17 cellular contexts compared by ENCODE assay signal in the genomic region with DNA sequence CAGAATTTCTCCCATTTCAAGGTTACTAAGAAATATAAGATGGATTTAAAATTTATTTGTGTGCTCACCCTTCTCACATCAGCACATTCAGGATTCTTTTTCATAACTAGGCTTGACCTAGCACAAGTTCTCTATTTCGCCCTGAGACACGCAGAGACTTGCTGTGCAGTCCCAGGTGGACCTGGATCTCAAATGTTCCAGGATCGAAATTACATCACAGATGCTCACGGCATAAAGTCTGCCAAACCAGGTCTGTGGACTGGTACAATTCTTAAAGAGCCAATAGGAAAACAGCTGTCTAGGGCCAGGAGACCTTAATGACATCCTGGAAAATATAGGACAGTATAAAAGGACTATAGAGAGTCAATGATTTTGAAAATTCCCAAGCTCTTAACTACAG. TPM values are rescaled to one million over a fixed set of nuclear protein-coding genes. Genes with fewer than 3 reads are reported as not detected.
A peak's percentile ranks its signal among the peaks of the same experiment; 100 is the strongest.
DNase-seq lines count a peak whose midpoint lies in the region; FAIRE-seq and TF ChIP-seq lines count a peak whose summit lies in the region.
"Had no signal": no experiment of that assay in that cellular context is flagged by ENCODE, and none has a peak within 500 bp of the region (broad histone marks: within the 10 kb centered on the region; RNA-seq: fewer than 3 reads in every experiment).

No MANE protein-coding gene starts in this region.

- H3K9me3 ChIP-seq in astrocyte (ENCODE audit: insufficient read depth, low read depth, low read length) = no peaks in the 10 kb centered on the region

- no peak for FAIRE-seq in astrocyte (lab: Jason Lieb, UNC)
- FAIRE-seq in D721Med (lab: Jason Lieb, UNC) = no peak
- FAIRE-seq: A549, K562 had no signal

- H3K27me3 ChIP-seq in astrocyte (ENCODE audit: insufficient read depth, low read length) = peaks cover 56% of the 10 kb centered on the region

- no peak overlapping the region for H3K27ac ChIP-seq in astrocyte (ENCODE audit: low read depth, low read length)
- H3K27ac ChIP-seq: A549, heart right ventricle, left lung had no signal

- H3K79me2 ChIP-seq in astrocyte (ENCODE audit: insufficient read depth, low read length) = no peaks in the 10 kb centered on the region

- H3K4me2 ChIP-seq in astrocyte (ENCODE audit: low read length) = no peak overlapping the region
- H3K4me2 ChIP-seq: A549 had no signal

- H3K4me1 ChIP-seq in astrocyte (ENCODE audit: insufficient read depth, low read length) = no peaks in the 10 kb centered on the region

- H3K36me3 Mint-ChIP-seq in astrocyte (ENCODE audit: low read depth, unreplicated experiment) (no peaks in the 10 kb centered on the region), mesothelial cell of epicardium (no peaks in the 10 kb centered on the region), type B pancreatic cell (no peaks in the 10 kb centered on the region)
- H3K36me3 Mint-ChIP-seq: stimulated activated effector memory CD8-positive, alpha-beta T cell treated with anti-CD3 and anti-CD28 coated beads, Interleukin-12 subunit alpha, Interleukin-12 subunit beta, amount 100 ng/mL, for 72 hours had no signal

- H3K4me3 ChIP-seq in astrocyte (ENCODE audit: insufficient read depth, low read depth, low read length) = no peak overlapping the region
- H3K4me3 ChIP-seq: A549, K562, left lung had no signal

- DNase-seq in NCI-H2196 (lab: John Stamatoyannopoulos, UW; ENCODE audit: unreplicated experiment) (peak; percentile 21), NCI-H2196 treated with DMSO at 0.1 percent for 48 hours (lab: John Stamatoyannopoulos, UW; ENCODE audit: unreplicated experiment) (no peak), astrocyte (ENCODE audit: low read depth) (no peak), mesothelial cell of epicardium (ENCODE audit: low spot score in 2 of 2, unreplicated experiment in 2 of 2) (no peak), type B pancreatic cell (ENCODE audit: extremely low spot score, unreplicated experiment) (no peak), glomerular visceral epithelial cell (ENCODE audit: extremely low spot score) (no peak), D721Med (ENCODE audit: insufficient read length, low spot score) (no peak), NCI-H1092 treated with DMSO at 0.1 percent for 48 hours (lab: John Stamatoyannopoulos, UW) (no peak)
- DNase-seq: heart right ventricle, left lung, NCI-H1417 treated with DMSO at 0.1 percent for 48 hours, NCI-H774 had no signal

- H2AFZ ChIP-seq in astrocyte (ENCODE audit: low read depth, low read length) = no peak overlapping the region

- H3K9me3 Mint-ChIP-seq in astrocyte (ENCODE audit: unreplicated experiment) (no peaks in the 10 kb centered on the region), mesothelial cell of epicardium (peaks cover 3% of the 10 kb centered on the region), type B pancreatic cell (no peaks in the 10 kb centered on the region)
- H3K9me3 Mint-ChIP-seq: T-helper 2 cell treated with Interferon-gamma antibody and Interleukin-4, amounts not matched to agents 5 μg/mL and 100 μg/mL, for 36 hours had no signal

- H3K27ac Mint-ChIP-seq in astrocyte (ENCODE audit: unreplicated experiment) (no peak overlapping the region), mesothelial cell of epicardium (no peak overlapping the region), type B pancreatic cell (peak overlapping the region; percentile 81)
- H3K27ac Mint-ChIP-seq: activated CD4-positive, alpha-beta T cell treated with anti-CD3 and anti-CD28 coated beads, Interleukin-2, amount 10 ng/mL, durations not matched to agents 7 days and 5 days; stimulated activated effector memory CD8-positive, alpha-beta T cell treated with anti-CD3 and anti-CD28 coated beads, Interleukin-12 subunit alpha, Interleukin-12 subunit beta, amount 100 ng/mL, for 72 hours; T-helper 2 cell treated with Interferon-gamma antibody and Interleukin-4, amounts not matched to agents 5 μg/mL and 100 μg/mL, for 36 hours had no signal

- H4K20me1 ChIP-seq in astrocyte (ENCODE audit: insufficient read depth, low read length) = peaks cover 15% of the 10 kb centered on the region

- H3K4me1 Mint-ChIP-seq in astrocyte (ENCODE audit: low read depth, unreplicated experiment) (peaks cover 35% of the 10 kb centered on the region), mesothelial cell of epicardium (peaks cover 14% of the 10 kb centered on the region), type B pancreatic cell (ENCODE audit: unreplicated experiment) (peaks cover 3% of the 10 kb centered on the region)

- no peak overlapping the region for H3K9ac ChIP-seq in astrocyte (ENCODE audit: low read length)

- H3K27me3 Mint-ChIP-seq in astrocyte (ENCODE audit: low read depth, unreplicated experiment) (peaks cover 2% of the 10 kb centered on the region), mesothelial cell of epicardium (ENCODE audit: low read depth) (peaks cover 81% of the 10 kb centered on the region), type B pancreatic cell (peaks cover 63% of the 10 kb centered on the region)

- H3K36me3 ChIP-seq in astrocyte (ENCODE audit: insufficient read depth, low read length) = no peaks in the 10 kb centered on the region
- H3K36me3 ChIP-seq: heart right ventricle, left lung had no signal

- H3K4me3 Mint-ChIP-seq in astrocyte (ENCODE audit: unreplicated experiment) (peak overlapping the region; percentile 93), mesothelial cell of epicardium (peak overlapping the region; percentile 65), type B pancreatic cell (peak overlapping the region; percentile 86)

- TF ChIP-seq CTCF in astrocyte (IDR thresholded peaks at IDR 0.05; ENCODE audit: insufficient read depth, low read depth, low read length) (no peak), mesothelial cell of epicardium (IDR thresholded peaks at IDR 0.05; ENCODE audit: unreplicated experiment) (no peak), type B pancreatic cell (conservative IDR thresholded peaks at IDR 0.05) (no peak), D721Med (IDR thresholded peaks at IDR 0.05; ENCODE audit: insufficient read depth, missing control alignments) (no peak)

RNA-seq across cellular contexts. Expression of a gene that starts 2.2 kb away (rescaled TPM):
- 14.7 and 22.4 TPM in 2 replicates for total RNA-seq in astrocyte
- 0.80 to 1.2 TPM (median 0.94 TPM) in 3 replicates for total RNA-seq in mesothelial cell of epicardium
- total RNA-seq in type B pancreatic cell (ENCODE audit: low replicate concordance) = 7.2 and 8.7 TPM in 2 replicates
- total RNA-seq: activated CD4-positive, alpha-beta T cell treated with anti-CD3 and anti-CD28 coated beads, Interleukin-2, amount 10 ng/mL, durations not matched to agents 7 days and 5 days had no signal
